ENCODE assay signal across 11 cellular contexts in the genomic region with DNA sequence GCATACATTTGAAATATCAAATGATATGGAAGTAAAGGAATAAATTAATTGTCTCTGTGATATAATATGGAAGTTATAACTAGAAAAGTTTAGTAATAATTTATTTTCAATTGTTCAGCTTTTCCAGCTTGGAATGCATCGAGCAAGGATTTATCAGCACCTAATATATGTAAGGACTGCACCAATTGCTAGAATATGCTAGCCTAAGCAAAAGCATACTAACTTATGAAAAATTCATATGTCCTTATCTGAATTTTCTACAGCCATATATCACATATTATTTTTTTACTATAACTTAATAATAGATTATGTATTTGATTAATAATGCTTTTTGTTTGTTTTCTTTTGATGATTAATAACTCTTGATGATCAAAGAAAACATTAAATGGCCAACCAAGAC.
"Had no signal": no experiment of that assay in that cellular context is flagged by ENCODE, and none has a peak within 500 bp of the region (broad histone marks: within the 10 kb centered on the region; RNA-seq: fewer than 3 reads in every experiment).

No MANE protein-coding gene starts in this region.

- H3K9me3 Mint-ChIP-seq: GM23338, H9 had no signal

- H3K27ac Mint-ChIP-seq: GM23338, H9, HFFc6 had no signal

- H3K4me2 ChIP-seq: GM23338 had no signal

- H3K4me1 ChIP-seq: HAP-1 had no signal

- ATAC-seq: GM23338, HCT116 had no signal

- H3K36me3 ChIP-seq: HAP-1 had no signal

- DNase-seq: GM23248, GOT3, H7, H9, HCEC 1CT, HFFc6 had no signal

- FAIRE-seq: H1, H54 had no signal

- H3K4me3 Mint-ChIP-seq: GM23338, H9, HFFc6 had no signal

- H3K27ac ChIP-seq: GM23248 had no signal

- H3K9ac ChIP-seq: GM23248 had no signal

- H3K9me3 ChIP-seq: HAP-1 had no signal

- H3K4me3 ChIP-seq: GM23248, GM23338, HAP-1 had no signal

- H3K4me1 Mint-ChIP-seq: GM23338, H9 had no signal

- H2AFZ ChIP-seq: GM23248 had no signal
